Comparison of ENCODE assay signal across 8 cellular contexts in genomic region chr14:79641371-79641770, GRCh38.
"Had no signal": no experiment of that assay in that cellular context is flagged by ENCODE, and none has a peak within 500 bp of the region (broad histone marks: within the 10 kb centered on the region; RNA-seq: fewer than 3 reads in every experiment).

No MANE protein-coding gene starts in this region.

- H3K9me3 ChIP-seq: HAP-1 had no signal

- H3K4me1 ChIP-seq: HAP-1 had no signal

- H3K9me3 Mint-ChIP-seq: GM23338, H9 had no signal

- H3K4me3 ChIP-seq: GM23248, GM23338, HAP-1 had no signal

- H3K36me3 ChIP-seq: HAP-1 had no signal

- H3K27ac Mint-ChIP-seq: GM23338, H9, HFFc6 had no signal

- H3K4me3 Mint-ChIP-seq: GM23338, H9, HFFc6 had no signal

- H3K9ac ChIP-seq: GM23248 had no signal

- H3K4me1 Mint-ChIP-seq: GM23338, H9 had no signal

- H3K27ac ChIP-seq: GM23248 had no signal

- DNase-seq: GM23248, GOT3, H7, H9, HCEC 1CT, HFFc6 had no signal
